ENCODE assay signal across 9 cellular contexts in the genomic region with DNA sequence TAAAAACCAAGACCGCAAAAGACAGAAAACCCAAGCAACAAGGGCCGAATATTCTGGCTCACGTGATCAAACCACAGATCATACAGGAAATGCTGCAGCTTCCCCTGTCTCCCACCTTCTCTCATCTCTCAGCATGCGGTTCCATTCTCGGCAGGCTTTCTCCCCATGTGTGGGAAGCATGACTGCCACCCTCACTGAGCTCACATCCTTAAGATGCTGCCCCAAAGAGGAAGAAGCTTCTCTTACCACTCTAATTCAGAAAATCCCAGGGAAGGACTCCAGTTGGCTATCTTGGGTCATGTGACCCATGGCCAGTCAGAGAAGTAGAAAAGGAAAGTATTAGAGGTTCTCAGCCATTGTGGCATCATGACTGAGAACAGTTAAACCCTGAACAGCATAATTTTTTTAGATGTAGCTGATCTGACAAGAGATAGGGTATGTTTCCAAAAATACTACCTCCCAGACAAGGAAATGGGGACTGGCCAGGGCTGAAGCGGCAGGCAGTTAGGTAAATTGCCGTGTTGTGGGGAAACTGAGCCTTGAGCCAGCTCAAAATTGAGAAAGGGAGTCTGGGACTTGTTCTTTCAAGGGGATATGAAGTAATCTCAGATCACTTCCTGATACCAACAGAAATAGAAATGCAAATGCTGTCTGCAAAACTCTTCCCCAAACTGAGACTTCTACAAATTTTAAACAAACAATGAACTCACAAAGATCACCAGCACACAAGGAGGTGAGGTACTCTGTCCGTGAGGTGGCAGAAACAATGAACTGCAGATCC. TPM values are rescaled to one million over a fixed set of nuclear protein-coding genes. Genes with fewer than 3 reads are reported as not detected.
DNase-seq lines count a peak whose midpoint lies in the region; ATAC-seq lines count a peak whose summit lies in the region.
"Had no signal": no experiment of that assay in that cellular context is flagged by ENCODE, and none has a peak within 500 bp of the region (broad histone marks: within the 10 kb centered on the region; RNA-seq: fewer than 3 reads in every experiment).

No MANE protein-coding gene starts in this region.

- no peak for ATAC-seq in HG02852 (IDR thresholded peaks at IDR 0.05; ENCODE audit: unreplicated experiment)

- intact Hi-C loops in posterior vena cava (cut with DNase I), result no loop called here

- DNase-seq in CMK (ENCODE audit: low read depth) (peak; percentile 44), NOMO-1 treated with dmso at 0.1 percent for 144 hours (lab: John Stamatoyannopoulos, UW; ENCODE audit: unreplicated experiment) (peak; percentile 74), posterior vena cava (ENCODE audit: low spot score) (peak; percentile 49), Ammon's horn (ENCODE audit: low spot score) (no peak), retina (no peak), dermis blood vessel endothelial cell (no peak)
- DNase-seq in activated T-cell treated with anti-CD3 and anti-CD28 coated beads, Interleukin-2, amount 50 U/mL, for 48 hours, result peak; percentile 69 to 77

RNA-seq across cellular contexts. Expression of gene GRM4, which starts 37.1 kb away (rescaled TPM):
- total RNA-seq in posterior vena cava, result not detected
- not detected in 2 replicates for total RNA-seq in dermis blood vessel endothelial cell
- total RNA-seq: bronchial epithelial cell had no signal

RNA-seq across cellular contexts. Expression of gene HMGA1, which starts 53.7 kb away (rescaled TPM):
- 10 to 100 TPM; 11.3 to 39.7 TPM for total RNA-seq in posterior vena cava
- total RNA-seq in dermis blood vessel endothelial cell, result 46.5 and 229 TPM in 2 replicates

Comparison
In these comparisons a context has a peak if more than half of its experiments do, and no peak if none do; other contexts are left out.
1. DNase-seq: peak in CMK (single experiment), NOMO-1 treated with dmso at 0.1 percent for 144 hours (single experiment), activated T-cell treated with anti-CD3 and anti-CD28 coated beads, Interleukin-2, amount 50 U/mL, for 48 hours (2 of 2) and posterior vena cava (single experiment); none in Ammon's horn (single experiment), retina (single experiment) and dermis blood vessel endothelial cell (single experiment).